ENCODE assay signal across 16 cellular contexts in the genomic region with DNA sequence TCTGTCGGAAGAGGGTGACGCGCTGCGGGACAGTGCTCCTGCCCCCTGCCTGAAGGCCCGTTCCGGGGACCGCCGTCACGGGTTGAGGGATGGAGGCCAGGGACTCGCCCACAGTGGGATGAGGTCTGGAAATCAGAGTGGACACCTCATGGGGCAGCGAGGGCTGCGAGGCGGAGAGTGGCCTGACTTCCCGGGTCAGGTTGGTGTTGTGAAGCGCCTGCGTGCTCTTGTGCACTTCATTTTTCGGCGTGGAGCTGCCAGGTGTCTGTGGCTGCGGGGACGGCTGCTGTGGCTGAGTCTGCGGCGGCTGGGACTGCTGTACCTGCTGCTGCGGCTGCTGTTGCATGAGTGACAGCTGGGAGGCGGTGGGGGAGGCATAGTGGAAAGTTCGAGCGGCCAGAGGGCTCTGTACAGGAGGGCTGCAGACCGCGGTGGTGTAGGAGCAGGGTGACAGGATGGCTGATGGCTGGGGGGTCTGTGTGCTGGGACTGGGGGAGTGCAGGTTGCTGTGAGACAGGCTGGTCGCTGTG.
"Had no signal": no experiment of that assay in that cellular context is flagged by ENCODE, and none has a peak within 500 bp of the region (broad histone marks: within the 10 kb centered on the region; RNA-seq: fewer than 3 reads in every experiment).

No MANE protein-coding gene starts in this region.

- H3K9me3 ChIP-seq: mucosa of descending colon, ovary, tibial nerve had no signal

- ATAC-seq: left colon; mucosa of descending colon; naive thymus-derived CD8-positive, alpha-beta T cell; T-helper 17 cell had no signal

- H3K4me3 ChIP-seq: mucosa of descending colon, ovary, tibial nerve had no signal

- H3K27ac ChIP-seq: ovary, tibial nerve had no signal

- H3K36me3 ChIP-seq: ovary had no signal

- H3K4me1 ChIP-seq: tibial nerve had no signal

- FAIRE-seq: TTC549 had no signal

- H3K27me3 ChIP-seq: ovary, tibial nerve had no signal

- DNase-seq: activated CD4-positive, alpha-beta T cell treated with anti-CD3 and anti-CD28 coated beads, Interleukin-2, amount 50 U/mL, for 4 hours; activated naive CD4-positive, alpha-beta T cell treated with anti-CD3 and anti-CD28 coated beads, Interleukin-2, amount 50 U/mL, for 16 hours; activated T-cell treated with anti-CD3 and anti-CD28 coated beads, Interleukin-2, amount 50 U/mL, for 1 hour; endodermal cell; erythroblast; immature natural killer cell; left colon; mammary epithelial cell; mucosa of descending colon; ovary; stimulated activated CD4-positive, alpha-beta T cell treated with anti-CD3 and anti-CD28 coated beads, Interleukin-15, amount 100 ng/mL, for 24 hours; stimulated activated CD4-positive, alpha-beta T cell treated with anti-CD3 and anti-CD28 coated beads, Interleukin-4, amount 100 ng/mL, for 24 hours; T-helper 17 cell had no signal
